15 cellular contexts compared by ENCODE assay signal in the genomic region with DNA sequence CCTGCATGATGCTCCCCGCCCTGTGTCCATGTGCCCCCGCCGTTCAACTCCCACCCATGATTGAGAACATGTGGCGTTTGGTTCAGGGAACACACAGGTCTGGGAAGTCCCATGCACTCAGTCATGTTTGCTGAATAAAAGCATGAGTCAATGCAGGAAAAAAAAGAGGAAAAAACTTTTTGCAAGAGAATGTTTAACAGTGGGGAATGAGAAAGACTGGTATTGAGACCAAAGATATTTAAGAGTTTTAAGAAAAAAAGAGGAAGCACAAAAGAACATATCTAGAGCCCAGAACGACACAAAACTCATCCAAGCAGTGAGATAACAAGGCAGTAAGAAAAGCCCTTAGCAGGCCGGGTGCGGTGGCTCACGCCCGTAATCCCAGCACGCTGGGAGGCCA.
DNase-seq lines count a peak whose midpoint lies in the region; ATAC-seq and TF ChIP-seq lines count a peak whose summit lies in the region.
"Had no signal": no experiment of that assay in that cellular context is flagged by ENCODE, and none has a peak within 500 bp of the region (broad histone marks: within the 10 kb centered on the region; RNA-seq: fewer than 3 reads in every experiment).

No MANE protein-coding gene starts in this region.

- TF ChIP-seq POLR2A in testis (IDR thresholded peaks at IDR 0.05) = no peak

- no peak for TF ChIP-seq CTCF in GM13977 (IDR thresholded peaks at IDR 0.05; ENCODE audit: extremely low read depth, insufficient read depth, missing control alignments)
- TF ChIP-seq CTCF in testis (IDR thresholded peaks at IDR 0.05) = no peak

- H3K4me1 ChIP-seq in testis = no peaks in the 10 kb centered on the region

- DNase-seq in GM13977 (ENCODE audit: low spot score) (peak; percentile 8), DMS53 (lab: John Stamatoyannopoulos, UW) (no peak), NAMALWA (ENCODE audit: low spot score) (no peak), testis (no peak), posterior cingulate gyrus (no peak)
- DNase-seq: activated CD8-positive, alpha-beta memory T cell treated with anti-CD3 and anti-CD28 coated beads, Interleukin-2, amount 10 ng/mL, durations not matched to agents 7 days and 5 days; activated naive CD4-positive, alpha-beta T cell treated with Interleukin-2 at 50 U/mL for 16 hours; left ventricle myocardium superior; naive B cell; NCI-H345; SK-N-SH had no signal

- intact Hi-C loops in testis (cut with DNase I; ENCODE audit: low total_unique reads) = no loop called here
- intact Hi-C loops in posterior cingulate gyrus (cut with DNase I) = no loop called here

- WGBS in testis, 2 donors = 48 to 64% methylated on average over 10 of the region's 10 CpGs

- no peaks in the 10 kb centered on the region for H3K36me3 ChIP-seq in testis (ENCODE audit: low read depth, missing control alignments)

- H3K9me3 ChIP-seq in testis = no peaks in the 10 kb centered on the region

- H3K27me3 ChIP-seq in testis = no peaks in the 10 kb centered on the region

- in situ Hi-C loops in GM13977 (cut with MboI; ENCODE audit: low pct_unique_long_range_greater_than_20kb, low sequenced_read_pairs, unreplicated experiment) = no loop called here

- no peak overlapping the region for H3K27ac ChIP-seq in testis
- H3K27ac ChIP-seq: VCaP had no signal

- ATAC-seq in GM19397 (IDR thresholded peaks at IDR 0.05; ENCODE audit: unreplicated experiment) (peak; percentile 59), HG02870 (IDR thresholded peaks at IDR 0.05; ENCODE audit: unreplicated experiment) (peak; percentile 56), HG03575 (IDR thresholded peaks at IDR 0.05; ENCODE audit: extremely low read depth, insufficient number of reproducible peaks, low FRiP score, unreplicated experiment) (peak; percentile 50)
- ATAC-seq: activated CD8-positive, alpha-beta memory T cell treated with anti-CD3 and anti-CD28 coated beads, Interleukin-2, amount 10 ng/mL, durations not matched to agents 7 days and 5 days; left ventricle myocardium superior had no signal

- no peak overlapping the region for H3K4me3 ChIP-seq in testis
